Comparison of ENCODE assay signal across 9 cellular contexts in the genomic region with DNA sequence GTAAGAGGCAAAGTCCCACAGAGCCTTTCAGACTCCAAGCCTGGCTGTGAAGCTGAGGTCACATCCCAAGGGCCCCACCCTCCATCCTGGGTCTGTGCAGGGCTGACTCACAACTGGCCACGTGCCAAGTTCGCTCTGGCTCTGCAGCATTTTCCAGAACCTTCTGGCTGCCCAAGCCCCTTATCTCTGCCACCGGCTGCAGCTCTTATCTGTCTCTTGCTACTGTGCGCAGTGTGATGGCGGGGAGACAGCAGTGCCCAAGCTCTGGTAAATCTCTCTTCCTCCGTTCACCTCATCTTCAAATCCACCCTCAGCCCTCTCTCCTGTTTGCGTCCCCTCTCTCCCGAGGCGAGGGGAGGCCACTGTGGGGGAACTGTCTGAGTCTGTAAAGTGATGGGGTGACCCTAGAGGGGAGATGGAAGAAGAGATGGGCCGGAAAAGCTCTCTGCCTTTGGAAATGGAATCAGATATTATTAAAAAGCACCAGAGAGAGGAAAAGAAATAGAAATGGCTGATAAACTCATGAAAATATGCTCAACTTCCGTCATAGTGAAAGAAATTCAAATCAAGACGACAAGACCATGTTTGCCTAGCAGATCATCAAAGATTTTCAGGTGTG.
DNase-seq lines count a peak whose midpoint lies in the region; ATAC-seq, FAIRE-seq and TF ChIP-seq lines count a peak whose summit lies in the region.
"Had no signal": no experiment of that assay in that cellular context is flagged by ENCODE, and none has a peak within 500 bp of the region (broad histone marks: within the 10 kb centered on the region; RNA-seq: fewer than 3 reads in every experiment).

No MANE protein-coding gene starts in this region.

- no peak overlapping the region for H3K4me3 Mint-ChIP-seq in astrocyte (ENCODE audit: unreplicated experiment)

- H3K4me1 Mint-ChIP-seq in astrocyte (ENCODE audit: low read depth, unreplicated experiment), result peaks cover 20% of the 10 kb centered on the region

- no peak for FAIRE-seq in HTR-8/SVneo (lab: Jason Lieb, UNC)
- no peak for FAIRE-seq in astrocyte (lab: Jason Lieb, UNC)
- FAIRE-seq: GM18507 had no signal

- H3K27ac Mint-ChIP-seq in astrocyte (ENCODE audit: unreplicated experiment), result no peak overlapping the region

- H3K9me3 ChIP-seq in BE2C (no peaks in the 10 kb centered on the region; the same call in 1 of the 2 replicates), astrocyte (ENCODE audit: insufficient read depth, low read depth, low read length) (no peaks in the 10 kb centered on the region), lung (ENCODE audit: control insufficient read depth in 2 of 2, insufficient read depth in 1 of 2, low read length in 1 of 2) (peaks cover 0 to 3% of the 10 kb centered on the region in 2 donors)

- H3K4me1 ChIP-seq in BE2C, result peaks cover 11% of the 10 kb centered on the region
- peaks cover 8% of the 10 kb centered on the region for H3K4me1 ChIP-seq in astrocyte (ENCODE audit: insufficient read depth, low read length)
- H3K4me1 ChIP-seq in lung (ENCODE audit: control insufficient read depth in 2 of 2, insufficient read depth in 2 of 2, low read length in 2 of 2), result peaks cover 0 to 3% of the 10 kb centered on the region in 2 donors

- no peak overlapping the region for H3K9ac ChIP-seq in astrocyte (ENCODE audit: low read length)

- TF ChIP-seq CTCF in BE2C (IDR thresholded peaks at IDR 0.05; ENCODE audit: low read depth, low read length) (no peak), astrocyte (IDR thresholded peaks at IDR 0.05; ENCODE audit: insufficient read depth, low read depth, low read length) (no peak), lung (IDR thresholded peaks at IDR 0.05; ENCODE audit: control extremely low read depth, extremely low read depth) (no peak)

- ATAC-seq in lung (ENCODE audit: insufficient read depth, low FRiP score) (no peak), GM21737 (IDR thresholded peaks at IDR 0.05; ENCODE audit: unreplicated experiment) (no peak), HG03108 (IDR thresholded peaks at IDR 0.05; ENCODE audit: unreplicated experiment) (no peak), HG03342 (IDR thresholded peaks at IDR 0.05; ENCODE audit: unreplicated experiment) (no peak), HG03354 (IDR thresholded peaks at IDR 0.05; ENCODE audit: poor library complexity, severe bottlenecking, unreplicated experiment) (no peak)

- H3K4me2 ChIP-seq in astrocyte (ENCODE audit: low read length), result no peak overlapping the region

- no peak overlapping the region for H2AFZ ChIP-seq in astrocyte (ENCODE audit: low read depth, low read length)

- no peaks in the 10 kb centered on the region for H3K79me2 ChIP-seq in astrocyte (ENCODE audit: insufficient read depth, low read length)

- H3K36me3 ChIP-seq in BE2C (no peaks in the 10 kb centered on the region), astrocyte (ENCODE audit: insufficient read depth, low read length) (no peaks in the 10 kb centered on the region), lung (ENCODE audit: control insufficient read depth in 2 of 2, insufficient read depth in 2 of 2, low read length in 2 of 2) (no peaks in the 10 kb centered on the region)

- H3K9me3 Mint-ChIP-seq in astrocyte (ENCODE audit: unreplicated experiment), result no peaks in the 10 kb centered on the region

- H3K27ac ChIP-seq in astrocyte (ENCODE audit: low read depth, low read length) (no peak overlapping the region), lung (ENCODE audit: low read depth in 1 of 2, low read length in 1 of 2) (peak overlapping the region in 1 of 2 donors; percentile 74)

- no peaks in the 10 kb centered on the region for H4K20me1 ChIP-seq in astrocyte (ENCODE audit: insufficient read depth, low read length)

- DNase-seq in BE2C (peak; percentile 94), HTR-8/SVneo (ENCODE audit: insufficient read length, low spot score) (peak; percentile 42), astrocyte (ENCODE audit: low read depth) (peak; percentile 49), lung (ENCODE audit: low spot score) (peak; percentile 54)

- H3K4me3 ChIP-seq in BE2C (ENCODE audit: low read depth, low read length) (peak overlapping the region; percentile 23), astrocyte (ENCODE audit: insufficient read depth, low read depth, low read length) (no peak overlapping the region), lung (no peak overlapping the region)

- WGBS in lung, 2 donors, result 31 to 32% methylated on average over 12 of the region's 12 CpGs

- H3K27me3 ChIP-seq in BE2C (no peaks in the 10 kb centered on the region), astrocyte (ENCODE audit: insufficient read depth, low read length) (peaks cover 2% of the 10 kb centered on the region), lung (ENCODE audit: control insufficient read depth, insufficient read depth) (no peaks in the 10 kb centered on the region)

- H3K27me3 Mint-ChIP-seq in astrocyte (ENCODE audit: low read depth, unreplicated experiment), result peaks cover 6% of the 10 kb centered on the region

- H3K36me3 Mint-ChIP-seq in astrocyte (ENCODE audit: low read depth, unreplicated experiment), result peaks cover 2% of the 10 kb centered on the region

Comparison
In these comparisons a context has a peak if more than half of its experiments do, and no peak if none do; other contexts are left out.
1. DNase-seq: peak in every context shown above with its lines; median percentile 94 in BE2C; 54 in lung; 49 in astrocyte; 42 in HTR-8/SVneo.